In the genomic region with DNA sequence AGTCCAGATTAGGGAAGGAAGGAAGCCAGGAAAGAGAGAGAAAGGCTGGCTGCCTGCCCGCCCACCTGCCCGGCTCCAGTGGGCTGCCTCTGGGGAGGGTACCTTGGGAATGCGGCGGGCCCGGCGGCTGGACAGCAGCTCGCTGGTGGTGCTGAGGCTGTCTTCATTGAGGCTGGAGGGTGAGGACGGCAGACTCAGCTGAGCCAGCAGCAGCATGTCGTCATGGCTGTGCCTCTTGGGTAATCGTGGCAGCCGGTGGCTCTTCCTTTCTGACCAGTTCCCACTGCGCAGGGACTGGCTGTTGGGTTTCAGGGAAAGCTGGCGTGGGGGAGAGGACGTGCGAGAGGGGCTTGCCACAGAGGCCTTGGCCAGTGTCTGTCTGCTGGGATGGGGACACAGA, we compare ENCODE assay signal across 16 cellular contexts. TPM values are rescaled to one million over a fixed set of nuclear protein-coding genes. Genes with fewer than 3 reads are reported as not detected.
DNase-seq lines count a peak whose midpoint lies in the region; ATAC-seq and TF ChIP-seq lines count a peak whose summit lies in the region.
"Had no signal": no experiment of that assay in that cellular context is flagged by ENCODE, and none has a peak within 500 bp of the region (broad histone marks: within the 10 kb centered on the region; RNA-seq: fewer than 3 reads in every experiment).

No MANE protein-coding gene starts in this region.

- H3K27me3 ChIP-seq in esophagus (ENCODE audit: control insufficient read depth in 1 of 2, insufficient read depth in 2 of 2, low read length in 2 of 2) = no peaks in the 10 kb centered on the region
- no peaks in the 10 kb centered on the region for H3K27me3 ChIP-seq in neuronal stem cell (ENCODE audit: control insufficient read depth in 3 of 3, insufficient read depth in 3 of 3, low read depth in 1 of 3, low read length in 3 of 3)
- no peaks in the 10 kb centered on the region for H3K27me3 ChIP-seq in tibial artery

- no peak overlapping the region for H4K8ac ChIP-seq in neuronal stem cell (ENCODE audit: low read depth, low read length)

- H3K4me3 ChIP-seq in esophagus (ENCODE audit: low read depth in 1 of 2, low read length in 2 of 2) = no peak overlapping the region
- H3K4me3 ChIP-seq in neuronal stem cell (ENCODE audit: low read length in 2 of 2) = no peak overlapping the region
- no peak overlapping the region for H3K4me3 ChIP-seq in tibial artery
- no peak overlapping the region for H3K4me3 ChIP-seq in lower leg skin (ENCODE audit: low read depth, poor library complexity, severe bottlenecking)

- no peaks in the 10 kb centered on the region for H3K9me3 Mint-ChIP-seq in WTC11
- H3K9me3 Mint-ChIP-seq: activated naive CD4-positive, alpha-beta T cell treated with anti-CD3 and anti-CD28 coated beads, Interleukin-2, amount 50 U/mL, for 24 hours; stimulated activated naive CD8-positive, alpha-beta T cell treated with anti-CD3 and anti-CD28 coated beads, Interleukin-15, amount 100 ng/mL, for 72 hours had no signal

- no peak overlapping the region for H3K4ac ChIP-seq in neuronal stem cell (ENCODE audit: low read length)

- no peak overlapping the region for H4K91ac ChIP-seq in neuronal stem cell (ENCODE audit: low read depth, low read length, poor library complexity)

- WGBS in esophagus, 2 donors = 72 to 77% methylated on average over 15 of the region's 15 CpGs
- no CpG with 5 or more reads among the region's 15 CpGs for WGBS in neuronal stem cell (ENCODE audit: extremely low coverage in 2 of 2, insufficient read length in 2 of 2, insufficient replicate concordance in 1 of 2), 2 donors
- WGBS in lower leg skin, 2 donors = 70 to 88% methylated on average over 15 of the region's 15 CpGs

- H3K4me1 Mint-ChIP-seq in WTC11 = peaks cover 19% of the 10 kb centered on the region

- peak overlapping the region; percentile 46 to 99 for H3K27ac ChIP-seq in esophagus (ENCODE audit: low read depth in 2 of 2, low read length in 1 of 2)
- no peak overlapping the region for H3K27ac ChIP-seq in neuronal stem cell (replicated peaks; ENCODE audit: low read length)
- peak overlapping the region; percentile 81 for H3K27ac ChIP-seq in tibial artery

- no peak overlapping the region for H2AFZ ChIP-seq in neuronal stem cell (ENCODE audit: low read length)

- DNase-seq in WTC11 (ENCODE audit: low spot score) (no peak), neuronal stem cell (ENCODE audit: low spot score) (no peak), tibial artery (no peak), lower leg skin (ENCODE audit: low spot score in 2 of 2) (no peak)
- DNase-seq: DND-41; glutamatergic neuron; HCEC 1CT; NCI-H1694; NCI-H524 treated with DMSO at 0.1 percent for 48 hours; stimulated activated naive CD8-positive, alpha-beta T cell treated with anti-CD3 and anti-CD28 coated beads, Interleukin-15, amount 100 ng/mL, for 72 hours had no signal

- H2BK120ac ChIP-seq in neuronal stem cell (ENCODE audit: low read depth, low read length) = no peak overlapping the region

- POLR2A ChIA-PET in WTC11 (lab: Charles Lee) = no interaction called here

- no peak overlapping the region for H3K18ac ChIP-seq in neuronal stem cell (ENCODE audit: low read length)

- no peak overlapping the region for H3K4me3 Mint-ChIP-seq in WTC11
- H3K4me3 Mint-ChIP-seq: activated naive CD4-positive, alpha-beta T cell treated with anti-CD3 and anti-CD28 coated beads, Interleukin-2, amount 50 U/mL, for 24 hours; stimulated activated naive CD8-positive, alpha-beta T cell treated with anti-CD3 and anti-CD28 coated beads, Interleukin-15, amount 100 ng/mL, for 72 hours had no signal

- H3K4me2 ChIP-seq in neuronal stem cell (ENCODE audit: insufficient read depth, low read length, poor library complexity, severe bottlenecking) = no peak overlapping the region

- H2BK12ac ChIP-seq in neuronal stem cell (ENCODE audit: low read length) = no peak overlapping the region

- TF ChIP-seq POLR2A in lower leg skin (IDR thresholded peaks at IDR 0.05) = no peak

- no peak overlapping the region for H3K9ac ChIP-seq in neuronal stem cell (ENCODE audit: low read depth, low read length, poor library complexity)

- H3K36me3 ChIP-seq in esophagus (ENCODE audit: control insufficient read depth in 2 of 2, insufficient read depth in 2 of 2, low read length in 1 of 2) (peaks cover 2 to 21% of the 10 kb centered on the region in 2 donors), neuronal stem cell (replicated peaks in 1 of 2; ENCODE audit: control insufficient read depth in 2 of 2, insufficient read depth in 2 of 2, low read length in 2 of 2) (peaks cover 38 to 82% of the 10 kb centered on the region in 2 donors), tibial artery (peaks cover 0 to 42% (median 34%) of the 10 kb centered on the region in 3 donors)

- TF ChIP-seq CTCF in WTC11 (IDR thresholded peaks at IDR 0.05) (no peak), tibial artery (IDR thresholded peaks at IDR 0.05) (no peak), lower leg skin (IDR thresholded peaks at IDR 0.05) (no peak)

- peak overlapping the region; percentile 23 for H3K23ac ChIP-seq in neuronal stem cell (ENCODE audit: low read depth, low read length, poor library complexity)

- H3K4me1 ChIP-seq in esophagus (ENCODE audit: control insufficient read depth in 2 of 2, insufficient read depth in 2 of 2, low read length in 1 of 2) = peaks cover 20 to 40% of the 10 kb centered on the region in 2 donors
- peaks cover 8 to 11% of the 10 kb centered on the region in 2 donors for H3K4me1 ChIP-seq in neuronal stem cell (ENCODE audit: control insufficient read depth in 2 of 2, insufficient read depth in 1 of 2, low read depth in 1 of 2, low read length in 2 of 2)
- H3K4me1 ChIP-seq in tibial artery = peaks cover 6 to 80% (median 65%) of the 10 kb centered on the region in 4 donors

- peaks cover 16% of the 10 kb centered on the region for H3K36me3 Mint-ChIP-seq in WTC11
- H3K36me3 Mint-ChIP-seq: activated naive CD4-positive, alpha-beta T cell treated with anti-CD3 and anti-CD28 coated beads, Interleukin-2, amount 50 U/mL, for 24 hours had no signal

- H3K27ac Mint-ChIP-seq in WTC11 = peak overlapping the region; percentile 68; the same call in 1 of the 2 replicates
- H3K27ac Mint-ChIP-seq: activated naive CD4-positive, alpha-beta T cell treated with anti-CD3 and anti-CD28 coated beads, Interleukin-2, amount 50 U/mL, for 24 hours; stimulated activated naive CD8-positive, alpha-beta T cell treated with anti-CD3 and anti-CD28 coated beads, Interleukin-15, amount 100 ng/mL, for 72 hours had no signal

- H3K9me3 ChIP-seq in esophagus (ENCODE audit: control insufficient read depth in 2 of 2, insufficient read depth in 1 of 2, low read depth in 1 of 2, low read length in 1 of 2) = no peaks in the 10 kb centered on the region
- H3K9me3 ChIP-seq in neuronal stem cell (replicated peaks in 1 of 2; ENCODE audit: control insufficient read depth in 2 of 2, insufficient read depth in 1 of 2, low read depth in 1 of 2, low read length in 2 of 2) = no peaks in the 10 kb centered on the region
- H3K9me3 ChIP-seq in tibial artery = no peaks in the 10 kb centered on the region

- H3K14ac ChIP-seq in neuronal stem cell (ENCODE audit: low read length) = no peak overlapping the region

- ATAC-seq in WTC11 (no peak), GM18517 (IDR thresholded peaks at IDR 0.05; ENCODE audit: unreplicated experiment) (no peak), GM21723 (IDR thresholded peaks at IDR 0.05; ENCODE audit: unreplicated experiment) (no peak), GM19463 (IDR thresholded peaks at IDR 0.05; ENCODE audit: unreplicated experiment) (no peak)
- ATAC-seq: activated CD4-positive, CD25-positive, alpha-beta regulatory T cell treated with anti-CD3 and anti-CD28 coated beads, Interleukin-2, amount 50 U/mL, for 24 hours; stimulated activated naive CD8-positive, alpha-beta T cell treated with anti-CD3 and anti-CD28 coated beads, Interleukin-15, amount 100 ng/mL, for 72 hours had no signal

- H3K27me3 Mint-ChIP-seq in WTC11 (ENCODE audit: low read depth) = no peaks in the 10 kb centered on the region
- H3K27me3 Mint-ChIP-seq: activated naive CD4-positive, alpha-beta T cell treated with anti-CD3 and anti-CD28 coated beads, Interleukin-2, amount 50 U/mL, for 24 hours had no signal

- no peak overlapping the region for H2BK15ac ChIP-seq in neuronal stem cell (ENCODE audit: low read length)

- intact Hi-C loops in tibial artery (cut with DNase I; ENCODE audit: low total_unique reads) = no loop called here
- intact Hi-C loops in lower leg skin (cut with DNase I; ENCODE audit: low total_unique reads) = no loop called here

- no peak overlapping the region for H2AK5ac ChIP-seq in neuronal stem cell (ENCODE audit: low read depth, low read length)

- no peaks in the 10 kb centered on the region for H3K79me1 ChIP-seq in neuronal stem cell (ENCODE audit: low read depth, low read length)

- no peak overlapping the region for H2BK5ac ChIP-seq in neuronal stem cell (ENCODE audit: low read length)

- CTCF ChIA-PET in WTC11 (lab: Charles Lee) = interaction anchor here (1.0 kb wide), 1 partner anchor 15 kb away, joined by 3 read pairs; no protein-coding TSS in a partner anchor

TF ChIP-seq in WTC11, 78 proteins besides CTCF, POLR2A, EP300 and RAD21 (continues in another document):
- TF ChIP-seq, protein P1, sequence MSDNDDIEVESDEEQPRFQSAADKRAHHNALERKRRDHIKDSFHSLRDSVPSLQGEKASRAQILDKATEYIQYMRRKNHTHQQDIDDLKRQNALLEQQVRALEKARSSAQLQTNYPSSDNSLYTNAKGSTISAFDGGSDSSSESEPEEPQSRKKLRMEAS (CRISPR knock-in tag; IDR thresholded peaks at IDR 0.05) = no peak
- TF ChIP-seq CBFB (CRISPR knock-in tag; IDR thresholded peaks at IDR 0.05; ENCODE audit: low read depth) (no peak), FOXJ3 (CRISPR knock-in tag; IDR thresholded peaks at IDR 0.05; ENCODE audit: borderline replicate concordance) (no peak), CREB1 (CRISPR knock-in tag; IDR thresholded peaks at IDR 0.05) (no peak)
- TF ChIP-seq, protein P2, sequence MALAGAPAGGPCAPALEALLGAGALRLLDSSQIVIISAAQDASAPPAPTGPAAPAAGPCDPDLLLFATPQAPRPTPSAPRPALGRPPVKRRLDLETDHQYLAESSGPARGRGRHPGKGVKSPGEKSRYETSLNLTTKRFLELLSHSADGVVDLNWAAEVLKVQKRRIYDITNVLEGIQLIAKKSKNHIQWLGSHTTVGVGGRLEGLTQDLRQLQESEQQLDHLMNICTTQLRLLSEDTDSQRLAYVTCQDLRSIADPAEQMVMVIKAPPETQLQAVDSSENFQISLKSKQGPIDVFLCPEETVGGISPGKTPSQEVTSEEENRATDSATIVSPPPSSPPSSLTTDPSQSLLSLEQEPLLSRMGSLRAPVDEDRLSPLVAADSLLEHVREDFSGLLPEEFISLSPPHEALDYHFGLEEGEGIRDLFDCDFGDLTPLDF (CRISPR knock-in tag; IDR thresholded peaks at IDR 0.05) = no peak

RNA-seq across cellular contexts. Expression of a gene that starts 32.9 kb away (rescaled TPM):
- total RNA-seq in WTC11 (2021) (1,103 to 1,198 TPM (median 1,179 TPM) in 3 replicates), lower leg skin (1,000 to 10,000 TPM in 3 of 4 donors, 100 to 1,000 TPM in 1; 913 to 2,100 (median 1,383) TPM)
- 1,000 to 10,000 TPM; 2,629 to 4,238 TPM for polyA plus RNA-seq in esophagus
- polyA plus RNA-seq in neuronal stem cell (2013, experiment 1 of 2) = 2,211 TPM
- 2,173 TPM for polyA plus RNA-seq in neuronal stem cell (2013, experiment 2 of 2)

RNA-seq across cellular contexts. Expression of a gene that starts 33.0 kb away (rescaled TPM):
- total RNA-seq in WTC11 (2021) = 5.6 to 8.0 TPM (median 7.8 TPM) in 3 replicates
- polyA plus RNA-seq in esophagus = 1 to 10 TPM; 2.0 to 4.8 TPM
- polyA plus RNA-seq in neuronal stem cell (2013, experiment 1 of 2) = 1.3 TPM
- 1.3 TPM for polyA plus RNA-seq in neuronal stem cell (2013, experiment 2 of 2)
- 10 to 100 TPM in 1 of 4 donors, 1 to 10 TPM in 3; 3.3 to 13.0 (median 6.2) TPM for total RNA-seq in lower leg skin
